ENCODE assay signal across 27 cellular contexts in genomic region chr18:13483316-13484270, GRCh38.
A peak's percentile ranks its signal among the peaks of the same experiment; 100 is the strongest.
DNase-seq lines count a peak whose midpoint lies in the region; ATAC-seq, FAIRE-seq and TF ChIP-seq lines count a peak whose summit lies in the region.
"Had no signal": no experiment of that assay in that cellular context is flagged by ENCODE, and none has a peak within 500 bp of the region (broad histone marks: within the 10 kb centered on the region; RNA-seq: fewer than 3 reads in every experiment).

No MANE protein-coding gene starts in this region.

- DNase-seq in CD4-positive, alpha-beta memory T cell: no peak
- DNase-seq in Jurkat, Clone E6-1 (ENCODE audit: low read depth, low spot score): peak; percentile 90
- DNase-seq in astrocyte (ENCODE audit: low read depth) (no peak), NCI-H510A treated with DMSO at 0.1 percent for 48 hours (lab: John Stamatoyannopoulos, UW) (no peak)
- no peak for DNase-seq in stimulated activated naive CD8-positive, alpha-beta T cell treated with anti-CD3 and anti-CD28 coated beads, Interleukin-15, Interleukin-2, amounts not matched to agents 100 U/mL and 50 U/mL, for 24 hours
- no peak for DNase-seq in activated CD8-positive, alpha-beta memory T cell treated with anti-CD3 and anti-CD28 coated beads for 24 hours
- DNase-seq: activated CD4-positive, alpha-beta T cell treated with anti-CD3 and anti-CD28 coated beads, Interleukin-2, amount 50 U/mL, for 4 hours; activated T-cell treated with anti-CD3 and anti-CD28 coated beads, Interleukin-2, amount 50 U/mL, for 4 hours; dermis blood vessel endothelial cell; DMS 273 treated with DMSO at 0.1 percent for 48 hours; GOT3; heart left ventricle; KBM-7; midbrain; NCI-H1694 treated with DMSO at 0.1 percent for 48 hours; SJCRH30; stimulated activated CD4-positive, alpha-beta T cell treated with anti-CD3 and anti-CD28 coated beads, Interleukin-1b, Interleukin-23, amount 100 ng/mL, for 48 hours; stimulated activated naive CD4-positive, alpha-beta T cell; transverse colon had no signal

- peak overlapping the region in 1 of 8 donors; percentile 46 for H3K4me3 Mint-ChIP-seq in CD4-positive, alpha-beta memory T cell
- no peak overlapping the region for H3K4me3 Mint-ChIP-seq in astrocyte (ENCODE audit: unreplicated experiment)
- H3K4me3 Mint-ChIP-seq: activated T-cell treated with anti-CD3 and anti-CD28 coated beads, Interleukin-2, amount 50 U/mL, for 4 hours; neural crest cell; T-helper 1 cell treated with Interleukin-12 subunit alpha and Interleukin-12 subunit beta and Interleukin-4 antibody, amounts not matched to agents 30 μg/mL and 1 μg/mL, for 36 hours had no signal

- no peak overlapping the region for H3K27ac ChIP-seq in CD4-positive, alpha-beta memory T cell (ENCODE audit: low read depth, low read length)
- no peak overlapping the region for H3K27ac ChIP-seq in astrocyte (ENCODE audit: low read depth, low read length)
- H3K27ac ChIP-seq: cardiac muscle cell, heart left ventricle, SJCRH30, transverse colon had no signal

- no peak for TF ChIP-seq CTCF in astrocyte (IDR thresholded peaks at IDR 0.05; ENCODE audit: insufficient read depth, low read depth, low read length)

- H3K79me2 ChIP-seq in astrocyte (ENCODE audit: insufficient read depth, low read length): no peaks in the 10 kb centered on the region

- H2AFZ ChIP-seq in astrocyte (ENCODE audit: low read depth, low read length): no peak overlapping the region

- no peaks in the 10 kb centered on the region for H3K9me3 ChIP-seq in CD4-positive, alpha-beta memory T cell (ENCODE audit: control insufficient read depth in 1 of 2, low read length in 2 of 2)
- H3K9me3 ChIP-seq in astrocyte (ENCODE audit: insufficient read depth, low read depth, low read length): no peaks in the 10 kb centered on the region
- H3K9me3 ChIP-seq: heart left ventricle, SJCRH30, transverse colon had no signal

- CTCF ChIA-PET in CD4-positive, alpha-beta memory T cell (lab: Charles Lee; ENCODE audit: partially characterized antibody): interaction anchor here (1.2 kb wide), 1 partner anchor 10 kb away, joined by 4 read pairs; no protein-coding TSS in a partner anchor

- peak overlapping the region; percentile 46 to 87 (median 82) for H3K27ac Mint-ChIP-seq in CD4-positive, alpha-beta memory T cell
- H3K27ac Mint-ChIP-seq in astrocyte (ENCODE audit: unreplicated experiment): peak overlapping the region; percentile 44
- H3K27ac Mint-ChIP-seq: progenitor cell of endocrine pancreas; T-helper 1 cell treated with Interleukin-12 subunit alpha and Interleukin-12 subunit beta and Interleukin-4 antibody, amounts not matched to agents 30 μg/mL and 1 μg/mL, for 36 hours had no signal

- no peaks in the 10 kb centered on the region for H3K9me3 Mint-ChIP-seq in CD4-positive, alpha-beta memory T cell
- peaks cover 7% of the 10 kb centered on the region for H3K9me3 Mint-ChIP-seq in astrocyte (ENCODE audit: unreplicated experiment)
- H3K9me3 Mint-ChIP-seq: T-helper 1 cell treated with Interleukin-12 subunit alpha and Interleukin-12 subunit beta and Interleukin-4 antibody, amounts not matched to agents 30 μg/mL and 1 μg/mL, for 36 hours had no signal

- ATAC-seq in stimulated activated naive CD8-positive, alpha-beta T cell treated with anti-CD3 and anti-CD28 coated beads, Interleukin-15, Interleukin-2, amounts not matched to agents 100 U/mL and 50 U/mL, for 24 hours: peak; percentile 50
- no peak for ATAC-seq in HG03159 (IDR thresholded peaks at IDR 0.05; ENCODE audit: unreplicated experiment)
- ATAC-seq: heart left ventricle, left lobe of liver, Panc1 had no signal

- H3K27me3 ChIP-seq in CD4-positive, alpha-beta memory T cell (ENCODE audit: insufficient read depth, low read length): no peaks in the 10 kb centered on the region
- no peaks in the 10 kb centered on the region for H3K27me3 ChIP-seq in astrocyte (ENCODE audit: insufficient read depth, low read length)
- H3K27me3 ChIP-seq: cardiac muscle cell, heart left ventricle, SJCRH30, transverse colon had no signal

- POLR2A ChIA-PET in CD4-positive, alpha-beta memory T cell (lab: Charles Lee; ENCODE audit: partially characterized antibody): interaction anchor here (0.7 to 0.8 kb wide), 2 partner anchors 19 to 204 kb away, joined by 3 read pairs; no protein-coding TSS in a partner anchor

- H3K4me2 ChIP-seq in astrocyte (ENCODE audit: low read length): no peak overlapping the region

- H3K27me3 Mint-ChIP-seq in CD4-positive, alpha-beta memory T cell: no peaks in the 10 kb centered on the region
- peaks cover 17% of the 10 kb centered on the region for H3K27me3 Mint-ChIP-seq in astrocyte (ENCODE audit: low read depth, unreplicated experiment)

- H4K20me1 ChIP-seq in astrocyte (ENCODE audit: insufficient read depth, low read length): no peaks in the 10 kb centered on the region

- intact Hi-C loops in CD4-positive, alpha-beta memory T cell (cut with micrococcal nuclease): no loop called here

- H3K36me3 ChIP-seq in CD4-positive, alpha-beta memory T cell (ENCODE audit: insufficient read depth, low read length): peaks cover 9% of the 10 kb centered on the region
- no peaks in the 10 kb centered on the region for H3K36me3 ChIP-seq in astrocyte (ENCODE audit: insufficient read depth, low read length)
- H3K36me3 ChIP-seq: cardiac muscle cell, SJCRH30, transverse colon had no signal

- peaks cover 34 to 47% of the 10 kb centered on the region in 2 donors for H3K36me3 Mint-ChIP-seq in CD4-positive, alpha-beta memory T cell
- peaks cover 18% of the 10 kb centered on the region for H3K36me3 Mint-ChIP-seq in astrocyte (ENCODE audit: low read depth, unreplicated experiment)

- peaks cover 22 to 51% (median 27%) of the 10 kb centered on the region in 4 donors for H3K4me1 Mint-ChIP-seq in CD4-positive, alpha-beta memory T cell
- peaks cover 10% of the 10 kb centered on the region for H3K4me1 Mint-ChIP-seq in astrocyte (ENCODE audit: low read depth, unreplicated experiment)
- H3K4me1 Mint-ChIP-seq: neural crest cell had no signal

- FAIRE-seq in astrocyte (lab: Jason Lieb, UNC): no peak
- FAIRE-seq: GM12878 had no signal

- H3K4me3 ChIP-seq in CD4-positive, alpha-beta memory T cell (ENCODE audit: low read length in 2 of 2): no peak overlapping the region
- H3K4me3 ChIP-seq in Jurkat, Clone E6-1 (ENCODE audit: low read length): peak overlapping the region; percentile 2; the same call in 1 of the 2 replicates
- H3K4me3 ChIP-seq in astrocyte (ENCODE audit: insufficient read depth, low read depth, low read length): no peak overlapping the region
- H3K4me3 ChIP-seq: cardiac muscle cell, GM12878, heart left ventricle, SJCRH30, transverse colon had no signal

- no peaks in the 10 kb centered on the region for H3K4me1 ChIP-seq in CD4-positive, alpha-beta memory T cell (ENCODE audit: insufficient read depth, low read length)
- no peaks in the 10 kb centered on the region for H3K4me1 ChIP-seq in astrocyte (ENCODE audit: insufficient read depth, low read length)
- H3K4me1 ChIP-seq: SJCRH30, transverse colon had no signal

- H3K9ac ChIP-seq in astrocyte (ENCODE audit: low read length): no peak overlapping the region
